Comparison of ENCODE assay signal across 21 cellular contexts in genomic region chr5:107618233-107618632, GRCh38. TPM values are rescaled to one million over a fixed set of nuclear protein-coding genes. Genes with fewer than 3 reads are reported as not detected.
DNase-seq lines count a peak whose midpoint lies in the region; TF ChIP-seq lines count a peak whose summit lies in the region.
"Had no signal": no experiment of that assay in that cellular context is flagged by ENCODE, and none has a peak within 500 bp of the region (broad histone marks: within the 10 kb centered on the region; RNA-seq: fewer than 3 reads in every experiment).

No MANE protein-coding gene starts in this region.

- H3K4ac ChIP-seq in mesenchymal stem cell (ENCODE audit: low read depth in 1 of 2, low read length in 2 of 2) = no peak overlapping the region

- no peak overlapping the region for H2BK12ac ChIP-seq in mesenchymal stem cell (ENCODE audit: low read length in 2 of 2)

- H3K36me3 ChIP-seq in mesenchymal stem cell (ENCODE audit: control insufficient read depth in 1 of 2, insufficient read depth in 2 of 2, low read depth in 1 of 2, low read length in 2 of 2) = no peaks in the 10 kb centered on the region
- H3K36me3 ChIP-seq: heart right ventricle, stomach, upper lobe of left lung had no signal

- H3K18ac ChIP-seq in mesenchymal stem cell (ENCODE audit: low read depth in 1 of 2, low read length in 2 of 2) = no peak overlapping the region

- H4K91ac ChIP-seq in mesenchymal stem cell (ENCODE audit: low read length) = no peak overlapping the region

- H2AFZ ChIP-seq in mesenchymal stem cell (ENCODE audit: low read depth, low read length) = no peak overlapping the region

- no peak overlapping the region for H2BK5ac ChIP-seq in mesenchymal stem cell (ENCODE audit: low read depth, low read length, poor library complexity, severe bottlenecking)

- no peaks in the 10 kb centered on the region for H3K4me1 ChIP-seq in mesenchymal stem cell (ENCODE audit: control insufficient read depth, insufficient read depth, low read depth, low read length)
- H3K4me1 ChIP-seq: Caco-2, upper lobe of left lung had no signal

- TF ChIP-seq CTCF in choroid plexus epithelial cell (conservative IDR thresholded peaks at IDR 0.05; ENCODE audit: low read depth, low read length) = no peak
- TF ChIP-seq CTCF in GM10266 (IDR thresholded peaks at IDR 0.05; ENCODE audit: control insufficient read depth, insufficient read depth, low read depth, missing control alignments) = no peak

- H3K4me3 ChIP-seq in choroid plexus epithelial cell (ENCODE audit: low read depth, low read length) (no peak overlapping the region), mesenchymal stem cell (ENCODE audit: insufficient read depth in 1 of 2, low read depth in 1 of 2, low read length in 2 of 2) (no peak overlapping the region)
- H3K4me3 ChIP-seq: heart right ventricle, skin epidermis, stomach, upper lobe of left lung had no signal

- H2BK120ac ChIP-seq in mesenchymal stem cell (ENCODE audit: low read depth, low read length) = no peak overlapping the region

- no peak overlapping the region for H2BK15ac ChIP-seq in mesenchymal stem cell (ENCODE audit: low read depth, poor library complexity, severe bottlenecking)

- peak; percentile 43 for DNase-seq in H4 (ENCODE audit: low spot score)
- peak; percentile 18 for DNase-seq in OCI-M1 (lab: John Stamatoyannopoulos, UW)
- peak; percentile 54 for DNase-seq in choroid plexus epithelial cell (ENCODE audit: low read depth)
- peak; percentile 72 for DNase-seq in mesenchymal stem cell
- DNase-seq in superior temporal gyrus (ENCODE audit: extremely low spot score) = no peak
- DNase-seq in activated gamma-delta T cell treated with Interleukin-2 at 50 U/mL for 16 hours = no peak
- no peak for DNase-seq in GM10266 (ENCODE audit: extremely low spot score)
- no peak for DNase-seq in hypothalamus (lab: John Stamatoyannopoulos, UW)
- DNase-seq: Caco-2; effector memory CD4-positive, alpha-beta T cell; heart right ventricle; immature natural killer cell; naive thymus-derived CD8-positive, alpha-beta T cell; NCI-H1436 treated with DMSO at 0.1 percent for 48 hours; NCI-H82; stimulated activated CD4-positive, alpha-beta T cell treated with anti-CD3 and anti-CD28 coated beads, Interleukin-2, amount 100 ng/mL, for 48 hours; stomach; T1000; upper lobe of left lung had no signal

- H3K14ac ChIP-seq in mesenchymal stem cell (ENCODE audit: low read length in 2 of 2) = no peak overlapping the region

- H3K23ac ChIP-seq in mesenchymal stem cell (ENCODE audit: low read length in 2 of 2) = no peak overlapping the region

- no peak overlapping the region for H4K8ac ChIP-seq in mesenchymal stem cell (ENCODE audit: low read length)

- no peak overlapping the region for H3K4me2 ChIP-seq in mesenchymal stem cell (ENCODE audit: low read length, poor library complexity, severe bottlenecking)

- H3K27ac ChIP-seq in mesenchymal stem cell (ENCODE audit: low read length, poor library complexity, severe bottlenecking) = no peak overlapping the region
- H3K27ac ChIP-seq: stomach, upper lobe of left lung had no signal

- no peak overlapping the region for H3K9ac ChIP-seq in mesenchymal stem cell (ENCODE audit: low read length)

- no peaks in the 10 kb centered on the region for H3K27me3 ChIP-seq in mesenchymal stem cell (ENCODE audit: control insufficient read depth in 1 of 2, insufficient read depth in 1 of 2, low read length in 2 of 2)
- H3K27me3 ChIP-seq: heart right ventricle, stomach, upper lobe of left lung had no signal

- H3K79me1 ChIP-seq in mesenchymal stem cell (replicated peaks; ENCODE audit: low read length, poor library complexity, severe bottlenecking) = peaks cover 4% of the 10 kb centered on the region

- H3K9me3 ChIP-seq in mesenchymal stem cell (ENCODE audit: control insufficient read depth, low read length) = no peaks in the 10 kb centered on the region
- H3K9me3 ChIP-seq: Caco-2, heart right ventricle, stomach, upper lobe of left lung had no signal

- 58% methylated on average over 3 of the region's 3 CpGs for WGBS in mesenchymal stem cell

- H2AK5ac ChIP-seq in mesenchymal stem cell (ENCODE audit: low read length, severe bottlenecking) = no peak overlapping the region

RNA-seq across cellular contexts. Expression of gene EFNA5, which starts 52.5 kb away (rescaled TPM):
- 8.6 and 19.7 TPM in 2 replicates for total RNA-seq in H4 (2014; rRNA removed; shearing (Covaris generic))
- 3.6 TPM for polyA plus RNA-seq in mesenchymal stem cell (2013, experiment 1 of 2)
- 4.0 TPM for polyA plus RNA-seq in mesenchymal stem cell (2013, experiment 2 of 2)
- total RNA-seq: activated T-helper 17 cell treated with anti-CD3 and anti-CD28 coated beads, Interleukin-2, amount 50 U/mL, for 72 hours; naive thymus-derived CD8-positive, alpha-beta T cell had no signal

Comparison
In these comparisons a context has a peak if more than half of its experiments do, and no peak if none do; other contexts are left out.
1. DNase-seq: peak in H4 (single experiment), OCI-M1 (single experiment), choroid plexus epithelial cell (single experiment) and mesenchymal stem cell (single experiment); none in superior temporal gyrus (single experiment), activated gamma-delta T cell treated with Interleukin-2 at 50 U/mL for 16 hours (single experiment), GM10266 (single experiment) and hypothalamus (0 of 51).